8 cellular contexts compared by ENCODE assay signal in the genomic region with DNA sequence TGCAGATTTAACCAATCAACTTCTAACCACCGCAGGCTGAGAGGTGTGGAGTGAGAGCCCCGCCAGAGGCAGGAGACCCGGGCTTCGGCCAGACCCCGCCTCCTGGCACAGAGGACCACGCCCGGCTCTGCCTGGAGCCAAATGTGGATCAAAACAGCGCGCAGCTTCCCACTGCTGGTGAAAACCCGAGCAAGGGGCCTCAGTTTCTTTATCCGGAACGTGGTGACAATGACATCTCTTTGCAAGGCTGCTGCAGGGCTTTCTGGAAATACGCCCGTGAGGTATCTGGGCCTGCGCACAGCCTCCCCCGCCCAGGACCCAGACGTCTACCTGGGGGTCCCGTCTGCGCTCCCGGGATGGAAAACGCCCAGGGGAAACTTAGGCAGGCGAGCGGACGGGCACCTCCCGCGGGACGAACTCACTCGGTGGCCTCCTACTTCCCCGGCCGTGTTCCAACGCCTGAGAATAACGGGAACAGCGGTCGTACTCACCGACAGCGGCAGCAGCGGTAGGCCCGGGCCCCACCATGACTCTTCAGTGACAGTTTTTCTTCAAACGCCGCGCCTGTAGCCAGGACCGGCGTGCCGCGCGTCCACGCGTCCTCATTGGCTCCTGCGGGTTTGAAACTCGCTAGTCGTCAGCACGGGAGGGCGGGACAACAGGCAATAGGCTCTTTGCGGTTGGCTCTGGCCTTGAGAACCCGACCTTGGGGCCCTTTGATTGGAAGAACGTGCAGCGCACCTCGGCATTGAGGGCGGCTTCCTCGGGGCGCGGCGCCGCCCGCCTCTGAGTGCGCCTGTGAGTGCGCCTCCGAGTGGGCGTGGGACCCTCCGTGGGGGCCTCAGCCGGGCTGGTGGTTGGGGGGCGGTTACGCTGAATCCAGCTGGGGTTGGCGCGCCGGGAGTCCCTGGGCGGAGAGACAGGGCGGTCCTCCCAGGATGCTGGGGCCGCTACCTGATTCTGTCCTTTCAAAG. TPM values are rescaled to one million over a fixed set of nuclear protein-coding genes. Genes with fewer than 3 reads are reported as not detected.
DNase-seq lines count a peak whose midpoint lies in the region; ATAC-seq and TF ChIP-seq lines count a peak whose summit lies in the region.

A gene with protein sequence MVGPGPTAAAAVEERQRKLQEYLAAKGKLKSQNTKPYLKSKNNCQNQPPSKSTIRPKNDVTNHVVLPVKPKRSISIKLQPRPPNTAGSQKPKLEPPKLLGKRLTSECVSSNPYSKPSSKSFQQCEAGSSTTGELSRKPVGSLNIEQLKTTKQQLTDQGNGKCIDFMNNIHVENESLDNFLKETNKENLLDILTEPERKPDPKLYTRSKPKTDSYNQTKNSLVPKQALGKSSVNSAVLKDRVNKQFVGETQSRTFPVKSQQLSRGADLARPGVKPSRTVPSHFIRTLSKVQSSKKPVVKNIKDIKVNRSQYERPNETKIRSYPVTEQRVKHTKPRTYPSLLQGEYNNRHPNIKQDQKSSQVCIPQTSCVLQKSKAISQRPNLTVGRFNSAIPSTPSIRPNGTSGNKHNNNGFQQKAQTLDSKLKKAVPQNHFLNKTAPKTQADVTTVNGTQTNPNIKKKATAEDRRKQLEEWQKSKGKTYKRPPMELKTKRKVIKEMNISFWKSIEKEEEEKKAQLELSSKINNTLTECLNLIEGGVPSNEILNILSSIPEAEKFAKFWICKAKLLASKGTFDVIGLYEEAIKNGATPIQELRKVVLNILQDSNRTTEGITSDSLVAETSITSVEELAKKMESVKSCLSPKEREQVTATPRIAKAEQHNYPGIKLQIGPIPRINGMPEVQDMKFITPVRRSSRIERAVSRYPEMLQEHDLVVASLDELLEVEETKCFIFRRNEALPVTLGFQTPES (minus strand): TSS at position 539 of the 974 bp plus-strand sequence. CDS start 11 bp downstream, at position 528.

- TF ChIP-seq POLR2A in GM19193 (IDR thresholded peaks at IDR 0.05; ENCODE audit: extremely low read depth, insufficient read depth, insufficient read length): peak; percentile 67

- ATAC-seq in HG03432 (IDR thresholded peaks at IDR 0.05; ENCODE audit: unreplicated experiment): peak; percentile 98
- ATAC-seq in activated CD4-positive, CD25-positive, alpha-beta regulatory T cell treated with anti-CD3 and anti-CD28 coated beads, Interleukin-2, amount 50 U/mL, for 24 hours: peak; percentile 98

- peak; percentile 99 for DNase-seq in AG20443 (ENCODE audit: low spot score)
- peak; percentile 98 for DNase-seq in NCI-H460 (ENCODE audit: extremely low read depth, low read depth)
- peak; percentile 69 to 93 for DNase-seq in cerebellar nuclear complex (lab: John Stamatoyannopoulos, UW)
- DNase-seq in islet precursor cell: peak; percentile 99
- DNase-seq in stimulated activated CD4-positive, alpha-beta T cell treated with anti-CD3 and anti-CD28 coated beads, Interleukin-12 subunit alpha, Interleukin-12 subunit beta, amount 100 ng/mL, for 48 hours (ENCODE audit: low read depth in 2 of 3, low spot score in 1 of 3): peak; percentile 92 to 95 (median 94)

RNA-seq across cellular contexts. Expression of the gene that starts here (rescaled TPM):
- total RNA-seq in NCI-H460 (2014; rRNA removed; shearing (Covaris generic)): 21.0 and 22.6 TPM in 2 replicates
- 5.6 and 10.8 TPM in 2 replicates for polyA plus RNA-seq in NCI-H460 (2014; cell fraction: nucleus; rRNA removed)

Comparison
In these comparisons a context has a peak if more than half of its experiments do, and no peak if none do; other contexts are left out.
1. Peak in every context shown above with its lines: DNase-seq and ATAC-seq.